In genomic region chr18:57311472-57311871, GRCh38 we compare ENCODE assay signal across 28 cellular contexts. TPM values are rescaled to one million over a fixed set of nuclear protein-coding genes. Genes with fewer than 3 reads are reported as not detected.
"Had no signal": no experiment of that assay in that cellular context is flagged by ENCODE, and none has a peak within 500 bp of the region (broad histone marks: within the 10 kb centered on the region; RNA-seq: fewer than 3 reads in every experiment).

No MANE protein-coding gene starts in this region.

- DNase-seq: IMR-90, Karpas-422, KG1, MM.1S, MV-4-11, NCI-H1048, NCI-H1105, NCI-H1417, NCI-H1436 treated with DMSO at 0.1 percent for 48 hours, NCI-H1694, NCI-H187 treated with DMSO at 0.1 percent for 48 hours, NCI-H2029 treated with DMSO at 0.1 percent for 48 hours, NCI-H2171 treated with DMSO at 0.1 percent for 48 hours, NCI-H345, NCI-H446 treated with DMSO at 0.1 percent for 48 hours, NCI-H510A treated with DMSO at 0.1 percent for 48 hours, NCI-H526 treated with DMSO at 0.1 percent for 48 hours, NCI-H748 treated with DMSO at 0.1 percent for 48 hours, PC-3, SHP77, T-helper 1 cell had no signal

- H3K27ac ChIP-seq: RWPE1 had no signal

- ATAC-seq: HepG2, Panc1, PC-3, SK-N-SH treated with all-trans-retinoic acid at 6 μM for 48 hours had no signal

- FAIRE-seq: HepG2 had no signal

RNA-seq across cellular contexts. Expression of gene ST8SIA3, which starts 40.9 kb away (rescaled TPM):
- total RNA-seq: HepG2, HT1080, IMR-90, OCI-LY7, PC-3, SK-MEL-5 had no signal
- polyA plus RNA-seq: HepG2, IMR-90 had no signal
